ENCODE assay signal across 10 cellular contexts in the genomic region with DNA sequence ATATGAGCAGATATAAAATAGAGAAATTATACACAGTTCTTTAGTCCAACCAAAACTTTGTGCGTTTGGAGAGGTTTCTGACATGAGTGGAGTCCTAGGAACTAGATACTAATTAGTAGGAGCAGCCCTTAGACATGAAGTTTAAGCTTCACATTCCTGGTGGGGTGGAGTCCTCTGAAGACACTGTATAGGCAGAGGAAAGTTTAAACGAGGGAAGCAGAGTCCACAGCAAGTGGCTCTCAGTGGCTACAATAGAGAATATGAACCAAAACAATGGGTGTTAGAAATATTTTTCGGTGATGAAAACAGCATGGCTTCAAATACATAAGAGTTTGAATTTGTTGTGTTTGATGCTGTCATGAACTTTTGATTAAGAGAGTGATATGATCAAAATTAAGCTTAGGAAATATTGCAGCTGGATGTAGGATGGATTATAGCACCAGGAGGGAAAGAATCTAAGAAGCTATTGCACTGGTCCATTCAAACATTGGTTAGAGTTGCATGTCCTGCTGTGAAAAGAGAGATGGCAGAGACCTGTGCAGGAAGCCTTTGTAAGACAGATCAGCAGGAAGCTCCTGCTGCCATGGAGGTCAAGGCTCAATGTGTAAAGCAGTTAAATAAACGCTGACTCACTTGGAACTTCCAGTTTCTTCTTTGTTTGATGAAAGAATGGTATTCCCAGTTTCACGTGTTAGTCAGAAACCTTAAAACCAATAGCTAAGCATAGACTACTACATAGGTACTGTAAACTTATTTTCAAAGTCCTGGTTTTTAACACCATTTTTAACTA.
DNase-seq lines count a peak whose midpoint lies in the region; ATAC-seq and TF ChIP-seq lines count a peak whose summit lies in the region.
"Had no signal": no experiment of that assay in that cellular context is flagged by ENCODE, and none has a peak within 500 bp of the region (broad histone marks: within the 10 kb centered on the region; RNA-seq: fewer than 3 reads in every experiment).

No MANE protein-coding gene starts in this region.

- no peaks in the 10 kb centered on the region for H3K36me3 ChIP-seq in iPS-18a (ENCODE audit: control insufficient read depth, low read depth, low read length)
- peaks cover 11% of the 10 kb centered on the region for H3K36me3 ChIP-seq in effector memory CD4-positive, alpha-beta T cell (ENCODE audit: control insufficient read depth, insufficient read depth, low read length)
- H3K36me3 ChIP-seq in ovary: no peaks in the 10 kb centered on the region

- H3K9ac ChIP-seq in iPS-18a (ENCODE audit: low read length): peak overlapping the region; percentile 56

- no peaks in the 10 kb centered on the region for H3K27me3 ChIP-seq in iPS-18a (ENCODE audit: control insufficient read depth, insufficient read depth, low read length)
- H3K27me3 ChIP-seq in effector memory CD4-positive, alpha-beta T cell (replicated peaks; ENCODE audit: control insufficient read depth, insufficient read depth, low read length, poor library complexity, severe bottlenecking): no peaks in the 10 kb centered on the region
- H3K27me3 ChIP-seq in ovary: no peaks in the 10 kb centered on the region

- H3K4me1 ChIP-seq in iPS-18a (ENCODE audit: control insufficient read depth, low read depth, low read length) (peaks cover 42% of the 10 kb centered on the region), ovary (ENCODE audit: insufficient read depth) (no peaks in the 10 kb centered on the region)
- no peaks in the 10 kb centered on the region for H3K4me1 ChIP-seq in effector memory CD4-positive, alpha-beta T cell (ENCODE audit: control insufficient read depth, insufficient read depth, low read length, poor library complexity, severe bottlenecking)

- POLR2A ChIA-PET in WTC11 (lab: Charles Lee): interaction anchor here (1.2 kb wide), 1 partner anchor 12 kb away, joined by 4 read pairs; no protein-coding TSS in a partner anchor
- POLR2A ChIA-PET in activated CD4-positive, alpha-beta memory T cell treated with anti-CD3 and anti-CD28 coated beads, Interleukin-2, amount 10 ng/mL, durations not matched to agents 7 days and 5 days (lab: Charles Lee): no interaction called here

- DNase-seq in AG08396 (ENCODE audit: low spot score) (peak; percentile 14), HT1080 (ENCODE audit: low read depth) (peak; percentile 88), WTC11 (ENCODE audit: low spot score) (no peak), NCI-H1694 treated with DMSO at 0.1 percent for 48 hours (lab: John Stamatoyannopoulos, UW) (no peak), ovary (no peak)
- DNase-seq in effector memory CD4-positive, alpha-beta T cell: no peak
- no peak for DNase-seq in activated CD4-positive, alpha-beta memory T cell treated with anti-CD3 and anti-CD28 coated beads, Interleukin-2, amount 10 ng/mL, durations not matched to agents 7 days and 5 days
- DNase-seq: activated T-cell treated with anti-CD3 and anti-CD28 coated beads, Interleukin-2, amount 50 U/mL, for 4 hours; NCI-H1436 treated with DMSO at 0.1 percent for 48 hours had no signal

- CTCF ChIA-PET in WTC11 (lab: Charles Lee): interaction anchor here (0.7 to 2.0 kb wide), 3 partner anchors 10 to 46 kb away, joined by 3 to 11 read pairs (median 5); no protein-coding TSS in a partner anchor
- CTCF ChIA-PET in activated CD4-positive, alpha-beta memory T cell treated with anti-CD3 and anti-CD28 coated beads, Interleukin-2, amount 10 ng/mL, durations not matched to agents 7 days and 5 days (lab: Charles Lee): no interaction called here

- no peak overlapping the region for H3K4me3 Mint-ChIP-seq in WTC11
- H3K4me3 Mint-ChIP-seq in activated CD4-positive, alpha-beta memory T cell treated with anti-CD3 and anti-CD28 coated beads, Interleukin-2, amount 10 ng/mL, durations not matched to agents 7 days and 5 days: no peak overlapping the region
- H3K4me3 Mint-ChIP-seq: activated T-cell treated with anti-CD3 and anti-CD28 coated beads, Interleukin-2, amount 50 U/mL, for 4 hours had no signal

- H3K27ac ChIP-seq in iPS-18a (ENCODE audit: low read length) (peak overlapping the region; percentile 91), ovary (no peak overlapping the region)
- no peak overlapping the region for H3K27ac ChIP-seq in effector memory CD4-positive, alpha-beta T cell (ENCODE audit: insufficient read depth, low read length, poor library complexity, severe bottlenecking)

- H3K4me3 ChIP-seq in iPS-18a (ENCODE audit: low read length) (no peak overlapping the region), ovary (no peak overlapping the region)
- H3K4me3 ChIP-seq in effector memory CD4-positive, alpha-beta T cell (ENCODE audit: insufficient read depth, low read depth, low read length, poor library complexity, severe bottlenecking): no peak overlapping the region

- no peaks in the 10 kb centered on the region for H3K27me3 Mint-ChIP-seq in WTC11 (ENCODE audit: low read depth)
- no peaks in the 10 kb centered on the region for H3K27me3 Mint-ChIP-seq in activated CD4-positive, alpha-beta memory T cell treated with anti-CD3 and anti-CD28 coated beads, Interleukin-2, amount 10 ng/mL, durations not matched to agents 7 days and 5 days

- intact Hi-C loops in ovary (cut with DNase I): no loop called here

- peak; percentile 86 for ATAC-seq in WTC11
- ATAC-seq: activated T-cell treated with anti-CD3 and anti-CD28 coated beads, Interleukin-2, amount 50 U/mL, for 4 hours had no signal

- TF ChIP-seq EP300 in ovary (IDR thresholded peaks at IDR 0.05): no peak

- H3K9me3 Mint-ChIP-seq in WTC11: peaks cover 19% of the 10 kb centered on the region
- no peaks in the 10 kb centered on the region for H3K9me3 Mint-ChIP-seq in activated CD4-positive, alpha-beta memory T cell treated with anti-CD3 and anti-CD28 coated beads, Interleukin-2, amount 10 ng/mL, durations not matched to agents 7 days and 5 days

- no peak for TF ChIP-seq POLR2A in ovary (IDR thresholded peaks at IDR 0.05)

- no peak for TF ChIP-seq CTCF in WTC11 (IDR thresholded peaks at IDR 0.05)
- no peak for TF ChIP-seq CTCF in ovary (IDR thresholded peaks at IDR 0.05)

- peak overlapping the region; percentile 50 for H3K27ac Mint-ChIP-seq in WTC11
- no peak overlapping the region for H3K27ac Mint-ChIP-seq in activated CD4-positive, alpha-beta memory T cell treated with anti-CD3 and anti-CD28 coated beads, Interleukin-2, amount 10 ng/mL, durations not matched to agents 7 days and 5 days

- peaks cover 25% of the 10 kb centered on the region for H3K36me3 Mint-ChIP-seq in WTC11
- H3K36me3 Mint-ChIP-seq in activated CD4-positive, alpha-beta memory T cell treated with anti-CD3 and anti-CD28 coated beads, Interleukin-2, amount 10 ng/mL, durations not matched to agents 7 days and 5 days (ENCODE audit: low read depth): peaks cover 27% of the 10 kb centered on the region

- peaks cover 62% of the 10 kb centered on the region for H3K4me1 Mint-ChIP-seq in WTC11
- no peaks in the 10 kb centered on the region for H3K4me1 Mint-ChIP-seq in activated CD4-positive, alpha-beta memory T cell treated with anti-CD3 and anti-CD28 coated beads, Interleukin-2, amount 10 ng/mL, durations not matched to agents 7 days and 5 days

- 52 to 56% (median 53%) methylated on average over 5 of the region's 5 CpGs for WGBS in ovary, 3 donors

- H3K9me3 ChIP-seq in iPS-18a (ENCODE audit: control insufficient read depth, low read depth, low read length) (peaks cover 4% of the 10 kb centered on the region), ovary (peaks cover 0 to 3% of the 10 kb centered on the region in 2 donors)
- no peaks in the 10 kb centered on the region for H3K9me3 ChIP-seq in effector memory CD4-positive, alpha-beta T cell (ENCODE audit: control insufficient read depth, low read length)

TF ChIP-seq in WTC11, 78 proteins besides CTCF, POLR2A, EP300 and RAD21 (continues in another document):
- TF ChIP-seq FOXJ3 (CRISPR knock-in tag; IDR thresholded peaks at IDR 0.05; ENCODE audit: borderline replicate concordance) (no peak), ZBTB21 (CRISPR knock-in tag; IDR thresholded peaks at IDR 0.05; ENCODE audit: borderline replicate concordance) (no peak), FOXK1 (CRISPR knock-in tag; IDR thresholded peaks at IDR 0.05) (0 out of 2 replicates have a peak, but pooled peaks have one; percentile 27), AR (CRISPR knock-in tag; IDR thresholded peaks at IDR 0.05) (no peak), TEAD1 (CRISPR knock-in tag; IDR thresholded peaks at IDR 0.05) (peak; percentile 72), ETV6 (CRISPR knock-in tag; IDR thresholded peaks at IDR 0.05) (0 out of 2 replicates have a peak, but pooled peaks have one; percentile 33), GRHL2 (CRISPR knock-in tag; IDR thresholded peaks at IDR 0.05; ENCODE audit: insufficient replicate concordance, severe bottlenecking) (no peak), MYBL2 (CRISPR knock-in tag; IDR thresholded peaks at IDR 0.05) (no peak), ZNF671 (CRISPR knock-in tag; IDR thresholded peaks at IDR 0.05) (no peak), CREM (CRISPR knock-in tag; IDR thresholded peaks at IDR 0.05) (peak; percentile 50; the same call in 1 of the 2 replicates)
- TF ChIP-seq, protein P1, sequence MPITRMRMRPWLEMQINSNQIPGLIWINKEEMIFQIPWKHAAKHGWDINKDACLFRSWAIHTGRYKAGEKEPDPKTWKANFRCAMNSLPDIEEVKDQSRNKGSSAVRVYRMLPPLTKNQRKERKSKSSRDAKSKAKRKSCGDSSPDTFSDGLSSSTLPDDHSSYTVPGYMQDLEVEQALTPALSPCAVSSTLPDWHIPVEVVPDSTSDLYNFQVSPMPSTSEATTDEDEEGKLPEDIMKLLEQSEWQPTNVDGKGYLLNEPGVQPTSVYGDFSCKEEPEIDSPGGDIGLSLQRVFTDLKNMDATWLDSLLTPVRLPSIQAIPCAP (CRISPR knock-in tag; IDR thresholded peaks at IDR 0.05): no peak

Comparison
In these comparisons a context has a peak if more than half of its experiments do, and no peak if none do; other contexts are left out.
1. DNase-seq: peak in AG08396 (single experiment) and HT1080 (single experiment); none in WTC11 (single experiment), effector memory CD4-positive, alpha-beta T cell (0 of 3), NCI-H1694 treated with DMSO at 0.1 percent for 48 hours (single experiment), activated CD4-positive, alpha-beta memory T cell treated with anti-CD3 and anti-CD28 coated beads, Interleukin-2, amount 10 ng/mL, durations not matched to agents 7 days and 5 days (single experiment) and ovary (0 of 5).